ENCODE assay signal across 1 cellular context in the genomic region with DNA sequence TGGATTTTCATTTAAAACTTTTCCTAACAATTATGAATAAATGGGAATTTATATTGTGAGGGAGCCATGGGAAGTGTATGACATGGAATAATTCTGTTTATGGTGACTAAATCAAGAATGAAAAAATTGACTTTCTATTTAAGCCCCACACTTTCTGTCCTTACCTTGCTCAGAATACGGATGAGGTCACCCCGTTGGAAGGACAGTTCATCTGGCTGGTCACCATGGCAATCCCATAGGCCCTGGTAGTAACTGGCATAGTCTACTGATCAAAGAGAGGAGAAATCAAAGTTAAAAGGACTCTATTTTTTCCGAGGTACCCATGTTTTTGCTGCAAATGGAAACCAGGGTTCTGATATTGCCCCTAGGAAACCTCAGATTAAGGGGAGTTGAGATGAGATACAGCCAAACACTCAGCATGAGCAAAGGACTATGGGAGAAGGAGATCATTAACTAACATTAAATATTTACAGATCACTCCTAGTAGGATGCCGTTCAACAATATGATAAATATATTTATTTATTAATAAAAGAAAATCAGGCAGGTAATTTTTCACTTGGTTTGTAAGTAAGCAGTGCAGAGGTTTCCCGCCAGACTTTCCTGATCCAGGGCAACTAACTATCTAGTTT.
TF ChIP-seq lines count a peak whose summit lies in the region.

No MANE protein-coding gene starts in this region.

TF ChIP-seq in HepG2, 621 proteins besides CTCF, POLR2A, EP300 and RAD21:
- TF ChIP-seq, protein P1, sequence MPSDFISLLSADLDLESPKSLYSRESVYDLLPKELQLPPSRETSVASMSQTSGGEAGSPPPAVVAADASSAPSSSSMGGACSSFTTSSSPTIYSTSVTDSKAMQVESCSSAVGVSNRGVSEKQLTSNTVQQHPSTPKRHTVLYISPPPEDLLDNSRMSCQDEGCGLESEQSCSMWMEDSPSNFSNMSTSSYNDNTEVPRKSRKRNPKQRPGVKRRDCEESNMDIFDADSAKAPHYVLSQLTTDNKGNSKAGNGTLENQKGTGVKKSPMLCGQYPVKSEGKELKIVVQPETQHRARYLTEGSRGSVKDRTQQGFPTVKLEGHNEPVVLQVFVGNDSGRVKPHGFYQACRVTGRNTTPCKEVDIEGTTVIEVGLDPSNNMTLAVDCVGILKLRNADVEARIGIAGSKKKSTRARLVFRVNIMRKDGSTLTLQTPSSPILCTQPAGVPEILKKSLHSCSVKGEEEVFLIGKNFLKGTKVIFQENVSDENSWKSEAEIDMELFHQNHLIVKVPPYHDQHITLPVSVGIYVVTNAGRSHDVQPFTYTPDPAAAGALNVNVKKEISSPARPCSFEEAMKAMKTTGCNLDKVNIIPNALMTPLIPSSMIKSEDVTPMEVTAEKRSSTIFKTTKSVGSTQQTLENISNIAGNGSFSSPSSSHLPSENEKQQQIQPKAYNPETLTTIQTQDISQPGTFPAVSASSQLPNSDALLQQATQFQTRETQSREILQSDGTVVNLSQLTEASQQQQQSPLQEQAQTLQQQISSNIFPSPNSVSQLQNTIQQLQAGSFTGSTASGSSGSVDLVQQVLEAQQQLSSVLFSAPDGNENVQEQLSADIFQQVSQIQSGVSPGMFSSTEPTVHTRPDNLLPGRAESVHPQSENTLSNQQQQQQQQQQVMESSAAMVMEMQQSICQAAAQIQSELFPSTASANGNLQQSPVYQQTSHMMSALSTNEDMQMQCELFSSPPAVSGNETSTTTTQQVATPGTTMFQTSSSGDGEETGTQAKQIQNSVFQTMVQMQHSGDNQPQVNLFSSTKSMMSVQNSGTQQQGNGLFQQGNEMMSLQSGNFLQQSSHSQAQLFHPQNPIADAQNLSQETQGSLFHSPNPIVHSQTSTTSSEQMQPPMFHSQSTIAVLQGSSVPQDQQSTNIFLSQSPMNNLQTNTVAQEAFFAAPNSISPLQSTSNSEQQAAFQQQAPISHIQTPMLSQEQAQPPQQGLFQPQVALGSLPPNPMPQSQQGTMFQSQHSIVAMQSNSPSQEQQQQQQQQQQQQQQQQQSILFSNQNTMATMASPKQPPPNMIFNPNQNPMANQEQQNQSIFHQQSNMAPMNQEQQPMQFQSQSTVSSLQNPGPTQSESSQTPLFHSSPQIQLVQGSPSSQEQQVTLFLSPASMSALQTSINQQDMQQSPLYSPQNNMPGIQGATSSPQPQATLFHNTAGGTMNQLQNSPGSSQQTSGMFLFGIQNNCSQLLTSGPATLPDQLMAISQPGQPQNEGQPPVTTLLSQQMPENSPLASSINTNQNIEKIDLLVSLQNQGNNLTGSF (CRISPR knock-in tag; IDR thresholded peaks at IDR 0.05): no peak
- TF ChIP-seq ATF7 (IDR thresholded peaks at IDR 0.05): peak; percentile 17; the same call in 1 of the 2 replicates
- TF ChIP-seq ATF7 (CRISPR knock-in tag; IDR thresholded peaks at IDR 0.05): no peak
- no peak for TF ChIP-seq ZNF20 (CRISPR knock-in tag; IDR thresholded peaks at IDR 0.05)
- no peak for TF ChIP-seq ZNF17 (CRISPR knock-in tag; IDR thresholded peaks at IDR 0.05)
- no peak for TF ChIP-seq MAFF (IDR thresholded peaks at IDR 0.05; ENCODE audit: low read depth, low read length)
- peak; percentile 2; the same call in 1 of the 2 replicates for TF ChIP-seq ZFY (CRISPR knock-in tag; IDR thresholded peaks at IDR 0.05)
- peak; percentile 34 for TF ChIP-seq ASH2L (IDR thresholded peaks at IDR 0.05; ENCODE audit: insufficient read length, low read depth, low read length)
- TF ChIP-seq ZNF792 (CRISPR knock-in tag; IDR thresholded peaks at IDR 0.05): no peak
- no peak for TF ChIP-seq PRPF4 (IDR thresholded peaks at IDR 0.05; ENCODE audit: low read depth, low read length, poor library complexity, severe bottlenecking)
- no peak for TF ChIP-seq SRSF9 (IDR thresholded peaks at IDR 0.05; ENCODE audit: borderline replicate concordance, insufficient read depth, low read depth, low read length, poor library complexity, severe bottlenecking)
- TF ChIP-seq RFX1 (IDR thresholded peaks at IDR 0.05): peak; percentile 46; the same call in 1 of the 2 replicates
- no peak for TF ChIP-seq NRL (CRISPR knock-in tag; IDR thresholded peaks at IDR 0.05; ENCODE audit: borderline replicate concordance)
- peak; percentile 46; the same call in 1 of the 2 replicates for TF ChIP-seq ZFX (CRISPR knock-in tag; IDR thresholded peaks at IDR 0.05; ENCODE audit: low read depth)
- TF ChIP-seq, protein P2, sequence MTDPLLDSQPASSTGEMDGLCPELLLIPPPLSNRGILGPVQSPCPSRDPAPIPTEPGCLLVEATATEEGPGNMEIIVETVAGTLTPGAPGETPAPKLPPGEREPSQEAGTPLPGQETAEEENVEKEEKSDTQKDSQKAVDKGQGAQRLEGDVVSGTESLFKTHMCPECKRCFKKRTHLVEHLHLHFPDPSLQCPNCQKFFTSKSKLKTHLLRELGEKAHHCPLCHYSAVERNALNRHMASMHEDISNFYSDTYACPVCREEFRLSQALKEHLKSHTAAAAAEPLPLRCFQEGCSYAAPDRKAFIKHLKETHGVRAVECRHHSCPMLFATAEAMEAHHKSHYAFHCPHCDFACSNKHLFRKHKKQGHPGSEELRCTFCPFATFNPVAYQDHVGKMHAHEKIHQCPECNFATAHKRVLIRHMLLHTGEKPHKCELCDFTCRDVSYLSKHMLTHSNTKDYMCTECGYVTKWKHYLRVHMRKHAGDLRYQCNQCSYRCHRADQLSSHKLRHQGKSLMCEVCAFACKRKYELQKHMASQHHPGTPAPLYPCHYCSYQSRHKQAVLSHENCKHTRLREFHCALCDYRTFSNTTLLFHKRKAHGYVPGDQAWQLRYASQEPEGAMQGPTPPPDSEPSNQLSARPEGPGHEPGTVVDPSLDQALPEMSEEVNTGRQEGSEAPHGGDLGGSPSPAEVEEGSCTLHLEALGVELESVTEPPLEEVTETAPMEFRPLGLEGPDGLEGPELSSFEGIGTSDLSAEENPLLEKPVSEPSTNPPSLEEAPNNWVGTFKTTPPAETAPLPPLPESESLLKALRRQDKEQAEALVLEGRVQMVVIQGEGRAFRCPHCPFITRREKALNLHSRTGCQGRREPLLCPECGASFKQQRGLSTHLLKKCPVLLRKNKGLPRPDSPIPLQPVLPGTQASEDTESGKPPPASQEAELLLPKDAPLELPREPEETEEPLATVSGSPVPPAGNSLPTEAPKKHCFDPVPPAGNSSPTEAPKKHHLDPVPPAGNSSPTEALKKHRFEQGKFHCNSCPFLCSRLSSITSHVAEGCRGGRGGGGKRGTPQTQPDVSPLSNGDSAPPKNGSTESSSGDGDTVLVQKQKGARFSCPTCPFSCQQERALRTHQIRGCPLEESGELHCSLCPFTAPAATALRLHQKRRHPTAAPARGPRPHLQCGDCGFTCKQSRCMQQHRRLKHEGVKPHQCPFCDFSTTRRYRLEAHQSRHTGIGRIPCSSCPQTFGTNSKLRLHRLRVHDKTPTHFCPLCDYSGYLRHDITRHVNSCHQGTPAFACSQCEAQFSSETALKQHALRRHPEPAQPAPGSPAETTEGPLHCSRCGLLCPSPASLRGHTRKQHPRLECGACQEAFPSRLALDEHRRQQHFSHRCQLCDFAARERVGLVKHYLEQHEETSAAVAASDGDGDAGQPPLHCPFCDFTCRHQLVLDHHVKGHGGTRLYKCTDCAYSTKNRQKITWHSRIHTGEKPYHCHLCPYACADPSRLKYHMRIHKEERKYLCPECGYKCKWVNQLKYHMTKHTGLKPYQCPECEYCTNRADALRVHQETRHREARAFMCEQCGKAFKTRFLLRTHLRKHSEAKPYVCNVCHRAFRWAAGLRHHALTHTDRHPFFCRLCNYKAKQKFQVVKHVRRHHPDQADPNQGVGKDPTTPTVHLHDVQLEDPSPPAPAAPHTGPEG (CRISPR knock-in tag; IDR thresholded peaks at IDR 0.05): no peak
